23 cellular contexts compared by ENCODE assay signal in genomic region chr7:71695189-71695588, GRCh38.
DNase-seq lines count a peak whose midpoint lies in the region; ATAC-seq and TF ChIP-seq lines count a peak whose summit lies in the region.
"Had no signal": no experiment of that assay in that cellular context is flagged by ENCODE, and none has a peak within 500 bp of the region (broad histone marks: within the 10 kb centered on the region; RNA-seq: fewer than 3 reads in every experiment).

No MANE protein-coding gene starts in this region.

- TF ChIP-seq CTCF in WTC11 (IDR thresholded peaks at IDR 0.05) (no peak), glutamatergic neuron (IDR thresholded peaks at IDR 0.05; ENCODE audit: partially characterized antibody, unreplicated experiment) (no peak), left lung (IDR thresholded peaks at IDR 0.05) (no peak)

- H3K27me3 ChIP-seq in left lung = no peaks in the 10 kb centered on the region
- H3K27me3 ChIP-seq in SJCRH30 = no peaks in the 10 kb centered on the region
- H3K27me3 ChIP-seq: BE2C had no signal

- H3K27ac Mint-ChIP-seq in activated naive CD4-positive, alpha-beta T cell treated with anti-CD3 and anti-CD28 coated beads, Interleukin-2, amount 50 U/mL, for 24 hours = peak overlapping the region; percentile 47
- H3K27ac Mint-ChIP-seq in WTC11 (peak overlapping the region; percentile 13; the same call in 1 of the 2 replicates), glutamatergic neuron (ENCODE audit: unreplicated experiment) (peak overlapping the region; percentile 98)
- H3K27ac Mint-ChIP-seq: CD4-positive, CD25-positive, alpha-beta regulatory T cell had no signal

- no peaks in the 10 kb centered on the region for H3K4me1 ChIP-seq in left lung
- H3K4me1 ChIP-seq in SJCRH30 = no peaks in the 10 kb centered on the region
- H3K4me1 ChIP-seq: BE2C, Caco-2, HAP-1 had no signal

- no peak overlapping the region for H3K27ac ChIP-seq in left lung
- H3K27ac ChIP-seq in SJCRH30 = no peak overlapping the region

- intact Hi-C loops in left lung (cut with DNase I) = no loop called here

- CTCF ChIA-PET in WTC11 (lab: Charles Lee) = no interaction called here

- H3K27me3 Mint-ChIP-seq in activated naive CD4-positive, alpha-beta T cell treated with anti-CD3 and anti-CD28 coated beads, Interleukin-2, amount 50 U/mL, for 24 hours = no peaks in the 10 kb centered on the region
- H3K27me3 Mint-ChIP-seq in WTC11 (ENCODE audit: low read depth) (no peaks in the 10 kb centered on the region; the same call in 1 of the 2 replicates), glutamatergic neuron (ENCODE audit: unreplicated experiment) (no peaks in the 10 kb centered on the region)
- H3K27me3 Mint-ChIP-seq: CD4-positive, CD25-positive, alpha-beta regulatory T cell had no signal

- H3K36me3 ChIP-seq in left lung (no peaks in the 10 kb centered on the region), SJCRH30 (no peaks in the 10 kb centered on the region)
- H3K36me3 ChIP-seq: BE2C, HAP-1 had no signal

- H3K36me3 Mint-ChIP-seq in activated naive CD4-positive, alpha-beta T cell treated with anti-CD3 and anti-CD28 coated beads, Interleukin-2, amount 50 U/mL, for 24 hours = no peaks in the 10 kb centered on the region
- peaks cover 33% of the 10 kb centered on the region for H3K36me3 Mint-ChIP-seq in WTC11
- H3K36me3 Mint-ChIP-seq in glutamatergic neuron (ENCODE audit: unreplicated experiment) = peaks cover 12% of the 10 kb centered on the region
- H3K36me3 Mint-ChIP-seq: CD4-positive, CD25-positive, alpha-beta regulatory T cell had no signal

- no peak for ATAC-seq in WTC11
- no peak for ATAC-seq in left lung
- ATAC-seq in HG03378 (IDR thresholded peaks at IDR 0.05; ENCODE audit: unreplicated experiment) = no peak
- ATAC-seq: GM12878, Panc1 had no signal

- POLR2A ChIA-PET in WTC11 (lab: Charles Lee) = no interaction called here

- no peak overlapping the region for H3K4me3 ChIP-seq in left lung
- H3K4me3 ChIP-seq in SJCRH30 = no peak overlapping the region
- H3K4me3 ChIP-seq: GM12878, HAP-1 had no signal

- H3K9me3 ChIP-seq in left lung (peaks cover 0 to 9% of the 10 kb centered on the region in 2 donors), SJCRH30 (replicated peaks) (no peaks in the 10 kb centered on the region)
- H3K9me3 ChIP-seq: BE2C, HAP-1 had no signal

- H3K4me1 Mint-ChIP-seq in activated naive CD4-positive, alpha-beta T cell treated with anti-CD3 and anti-CD28 coated beads, Interleukin-2, amount 50 U/mL, for 24 hours = no peaks in the 10 kb centered on the region
- H3K4me1 Mint-ChIP-seq in WTC11 (no peaks in the 10 kb centered on the region), glutamatergic neuron (ENCODE audit: low read depth, unreplicated experiment) (peaks cover 19% of the 10 kb centered on the region)
- H3K4me1 Mint-ChIP-seq: CD4-positive, CD25-positive, alpha-beta regulatory T cell had no signal

- no peak for DNase-seq in activated naive CD4-positive, alpha-beta T cell treated with Interleukin-2 at 50 U/mL for 16 hours
- DNase-seq in WTC11 (ENCODE audit: low spot score) = no peak
- peak; percentile 49 for DNase-seq in glutamatergic neuron
- no peak for DNase-seq in left lung
- no peak for DNase-seq in AML-193 (lab: John Stamatoyannopoulos, UW)
- no peak for DNase-seq in SJCRH30
- DNase-seq: 8988T; BE2C; Caco-2; CD4-positive, CD25-positive, alpha-beta regulatory T cell; DMS53; EL; IMR-90; NCI-H1092; NCI-H146; NCI-H2081 treated with DMSO at 0.1 percent for 48 hours; NCI-H2227 treated with DMSO at 0.1 percent for 48 hours; NCI-H526 had no signal

- H3K9me3 Mint-ChIP-seq in activated naive CD4-positive, alpha-beta T cell treated with anti-CD3 and anti-CD28 coated beads, Interleukin-2, amount 50 U/mL, for 24 hours = peaks cover 6% of the 10 kb centered on the region
- H3K9me3 Mint-ChIP-seq in WTC11 (peaks cover 32% of the 10 kb centered on the region), glutamatergic neuron (ENCODE audit: unreplicated experiment) (peaks cover 5% of the 10 kb centered on the region)

- H3K4me3 Mint-ChIP-seq in activated naive CD4-positive, alpha-beta T cell treated with anti-CD3 and anti-CD28 coated beads, Interleukin-2, amount 50 U/mL, for 24 hours = no peak overlapping the region
- H3K4me3 Mint-ChIP-seq in WTC11 = no peak overlapping the region
- peak overlapping the region; percentile 89 for H3K4me3 Mint-ChIP-seq in glutamatergic neuron (ENCODE audit: unreplicated experiment)
- H3K4me3 Mint-ChIP-seq: CD4-positive, CD25-positive, alpha-beta regulatory T cell had no signal

TF ChIP-seq in WTC11, 78 proteins besides CTCF, POLR2A, EP300 and RAD21:
- TF ChIP-seq FOXK1 (CRISPR knock-in tag; IDR thresholded peaks at IDR 0.05) (no peak), AR (CRISPR knock-in tag; IDR thresholded peaks at IDR 0.05) (no peak), OVOL2 (CRISPR knock-in tag; IDR thresholded peaks at IDR 0.05; ENCODE audit: borderline replicate concordance) (no peak), MXD4 (CRISPR knock-in tag; IDR thresholded peaks at IDR 0.05; ENCODE audit: borderline replicate concordance) (no peak), ZBTB43 (CRISPR knock-in tag; IDR thresholded peaks at IDR 0.05) (no peak), GRHL2 (CRISPR knock-in tag; IDR thresholded peaks at IDR 0.05; ENCODE audit: insufficient replicate concordance, severe bottlenecking) (no peak), ZNF512 (CRISPR knock-in tag; IDR thresholded peaks at IDR 0.05; ENCODE audit: borderline replicate concordance) (no peak)

Comparison
In these comparisons a context has a peak if more than half of its experiments do, and no peak if none do; other contexts are left out.
1. H3K27ac Mint-ChIP-seq: peak in every context shown above with its lines; median percentile 98 in glutamatergic neuron; 47 in activated naive CD4-positive, alpha-beta T cell treated with anti-CD3 and anti-CD28 coated beads, Interleukin-2, amount 50 U/mL, for 24 hours; 13 in WTC11.